9 cellular contexts compared by ENCODE assay signal in the genomic region with DNA sequence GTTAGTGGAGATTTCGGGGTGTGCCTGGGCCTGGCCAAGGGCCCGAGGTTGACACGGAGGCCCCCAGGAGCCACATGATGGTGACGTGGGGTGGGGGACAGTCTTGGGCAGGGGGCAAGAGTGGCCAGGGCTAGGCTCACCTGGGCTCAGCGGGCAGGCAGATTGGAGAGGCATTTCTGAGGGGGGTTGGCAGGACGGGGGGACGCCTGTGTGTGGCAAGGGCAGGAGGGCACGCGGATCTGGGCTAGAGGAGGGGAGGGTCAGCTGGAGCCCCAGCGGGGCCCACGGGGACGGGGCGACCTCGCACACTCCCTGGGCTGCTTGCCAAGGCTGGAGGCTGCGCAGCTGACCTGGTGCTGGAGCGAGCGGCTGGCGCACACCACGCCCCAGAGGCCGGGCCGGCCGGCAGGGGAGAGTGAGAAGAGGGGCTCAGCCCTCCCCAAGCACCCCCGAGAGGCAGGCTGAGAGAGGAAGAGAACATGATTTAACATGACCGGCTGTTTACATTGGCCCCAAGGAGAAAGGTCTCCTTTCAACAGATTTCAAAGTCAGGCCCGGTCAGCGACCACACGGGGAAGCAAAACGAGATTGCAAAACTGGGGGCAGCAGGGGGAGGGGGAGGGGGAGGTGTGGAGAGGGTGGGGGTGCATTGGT. TPM values are rescaled to one million over a fixed set of nuclear protein-coding genes. Genes with fewer than 3 reads are reported as not detected.
DNase-seq lines count a peak whose midpoint lies in the region; ATAC-seq and TF ChIP-seq lines count a peak whose summit lies in the region.
"Had no signal": no experiment of that assay in that cellular context is flagged by ENCODE, and none has a peak within 500 bp of the region (broad histone marks: within the 10 kb centered on the region; RNA-seq: fewer than 3 reads in every experiment).

No MANE protein-coding gene starts in this region.

- ATAC-seq in esophagus mucosa (peak; percentile 25), mucosa of descending colon (peak; percentile 34), GM18870 (IDR thresholded peaks at IDR 0.05; ENCODE audit: unreplicated experiment) (no peak), HG03469 (IDR thresholded peaks at IDR 0.05; ENCODE audit: unreplicated experiment) (no peak)

- intact Hi-C loops in mucosa of descending colon (cut with DNase I, micrococcal nuclease), result no loop called here

- TF ChIP-seq CTCF in mucosa of descending colon (IDR thresholded peaks at IDR 0.05), result no peak

- H3K36me3 ChIP-seq in mucosa of descending colon (ENCODE audit: low read depth), result no peaks in the 10 kb centered on the region

- DNase-seq in AML-193 (lab: John Stamatoyannopoulos, UW), result peak; percentile 12 to 39
- peak; percentile 11 for DNase-seq in NCI-H2227 treated with DMSO at 0.1 percent for 48 hours (lab: John Stamatoyannopoulos, UW)
- DNase-seq in mucosa of descending colon, result peak in 2 of 3 donors; percentile 10 to 58
- no peak for DNase-seq in hippocampal formation (lab: John Stamatoyannopoulos, UW)
- DNase-seq in HCEC 1CT, result no peak
- DNase-seq: activated naive CD4-positive, alpha-beta T cell treated with Interleukin-2 at 50 U/mL for 16 hours had no signal

- H3K4me3 ChIP-seq in mucosa of descending colon, result no peak overlapping the region

- H3K9me3 ChIP-seq in mucosa of descending colon, result no peaks in the 10 kb centered on the region

- no peaks in the 10 kb centered on the region for H3K4me1 ChIP-seq in mucosa of descending colon (ENCODE audit: low read depth)

RNA-seq across cellular contexts. Expression of gene SNED1, which starts 38.0 kb away (rescaled TPM):
- 3.9 TPM for total RNA-seq in esophagus mucosa
- total RNA-seq in mucosa of descending colon, result 10 to 100 TPM in 2 of 3 donors, 1 to 10 TPM in 1; 7.0 to 16.3 (median 14.1) TPM

RNA-seq across cellular contexts. Expression of gene CROCC2, which starts 54.3 kb away (rescaled TPM):
- total RNA-seq in esophagus mucosa (0.12 TPM), mucosa of descending colon (under 1 TPM in 2 of 3 donors, not detected in 1; 0.07 to 0.19 TPM)

Comparison
In these comparisons a context has a peak if more than half of its experiments do, and no peak if none do; other contexts are left out.
1. DNase-seq: peak in AML-193 (2 of 2), NCI-H2227 treated with DMSO at 0.1 percent for 48 hours (single experiment) and mucosa of descending colon (2 of 3); none in hippocampal formation (0 of 2) and HCEC 1CT (single experiment).
2. ATAC-seq: peak in esophagus mucosa (single experiment) and mucosa of descending colon (single experiment); none in GM18870 (single experiment) and HG03469 (single experiment).